14 cellular contexts compared by ENCODE assay signal in genomic region chr17:74276561-74277009, GRCh38. TPM values are rescaled to one million over a fixed set of nuclear protein-coding genes. Genes with fewer than 3 reads are reported as not detected.
A peak's percentile ranks its signal among the peaks of the same experiment; 100 is the strongest.
DNase-seq lines count a peak whose midpoint lies in the region; ATAC-seq and TF ChIP-seq lines count a peak whose summit lies in the region.
"Had no signal": no experiment of that assay in that cellular context is flagged by ENCODE, and none has a peak within 500 bp of the region (broad histone marks: within the 10 kb centered on the region; RNA-seq: fewer than 3 reads in every experiment).

No MANE protein-coding gene starts in this region.

- H3K4me3 Mint-ChIP-seq in mesothelial cell of epicardium = no peak overlapping the region
- H3K4me3 Mint-ChIP-seq: CD14-positive monocyte had no signal

- H3K27me3 ChIP-seq in BLaER1 treated with 17β-estradiol and CSF1 and Interleukin-3, amounts not matched to agents 10 nM and 100 nM = peaks cover 0 to 30% (median 0%) of the 10 kb centered on the region in 11 experiments; a peak in 6 of 22 replicates
- peaks cover 2% of the 10 kb centered on the region; the same call in 1 of the 2 replicates for H3K27me3 ChIP-seq in Panc1 (ENCODE audit: control insufficient read depth, insufficient read depth, low read length)
- H3K27me3 ChIP-seq: MG63 had no signal

- no peak for TF ChIP-seq CTCF in Panc1 (IDR thresholded peaks at IDR 0.05)
- no peak for TF ChIP-seq CTCF in fibroblast of pulmonary artery (IDR thresholded peaks at IDR 0.05; ENCODE audit: low read length, missing control alignments)
- no peak for TF ChIP-seq CTCF in omental fat pad (IDR thresholded peaks at IDR 0.05)
- no peak for TF ChIP-seq CTCF in mesothelial cell of epicardium (IDR thresholded peaks at IDR 0.05; ENCODE audit: unreplicated experiment)

- no TSS peak for BruUV-seq in Panc1 (replicated peaks; lab: Mats Ljungman, UMichigan)

- in situ Hi-C loops in Panc1 (cut with HindIII; ENCODE audit: low pct_unique_long_range_greater_than_20kb, low sequenced_read_pairs) = no loop called here

- peak overlapping the region; percentile 71 to 93 (median 85) for H3K4me2 ChIP-seq in BLaER1 treated with 17β-estradiol and CSF1 and Interleukin-3, amounts not matched to agents 10 nM and 100 nM

- H3K9me3 ChIP-seq in BLaER1 treated with 17β-estradiol and CSF1 and Interleukin-3, amounts not matched to agents 10 nM and 100 nM (replicated peaks in 1 of 11) = no peaks in the 10 kb centered on the region
- no peaks in the 10 kb centered on the region for H3K9me3 ChIP-seq in Panc1 (ENCODE audit: control insufficient read depth, insufficient read depth, low read depth, low read length)
- H3K9me3 ChIP-seq: MG63 had no signal

- intact Hi-C loops in Panc1 (cut with micrococcal nuclease; ENCODE audit: unreplicated experiment) = no loop called here

- H3K9me3 Mint-ChIP-seq in mesothelial cell of epicardium = no peaks in the 10 kb centered on the region
- H3K9me3 Mint-ChIP-seq: CD14-positive monocyte had no signal

- CTCF ChIA-PET in Panc1 (lab: Charles Lee) = interaction anchor here (1.7 kb wide), 1 partner anchor 77 kb away, joined by 5 read pairs; no protein-coding TSS in a partner anchor

- peaks cover 47 to 62% (median 56%) of the 10 kb centered on the region in 10 experiments for H3K4me1 ChIP-seq in BLaER1 treated with 17β-estradiol and CSF1 and Interleukin-3, amounts not matched to agents 10 nM and 100 nM
- H3K4me1 ChIP-seq in Panc1 (ENCODE audit: control insufficient read depth, insufficient read depth, low read length) = no peaks in the 10 kb centered on the region

- POLR2A ChIA-PET in Panc1 (lab: Charles Lee) = no interaction called here

- H3K27me3 Mint-ChIP-seq in mesothelial cell of epicardium (ENCODE audit: low read depth) = peaks cover 55% of the 10 kb centered on the region

- no peak overlapping the region for H3K27ac Mint-ChIP-seq in mesothelial cell of epicardium

- H3K36me3 Mint-ChIP-seq in mesothelial cell of epicardium = no peaks in the 10 kb centered on the region

- H3K9ac ChIP-seq in BLaER1 treated with 17β-estradiol and CSF1 and Interleukin-3, amounts not matched to agents 10 nM and 100 nM = peak overlapping the region in 7 of 11 experiments; percentile 5 to 78 (median 61); a peak in 8 of 22 replicates

- H3K27ac ChIP-seq in BLaER1 treated with 17β-estradiol and CSF1 and Interleukin-3, amounts not matched to agents 10 nM and 100 nM = peak overlapping the region in 7 of 11 experiments; percentile 31 to 85 (median 75); a peak in 13 of 22 replicates
- no peak overlapping the region for H3K27ac ChIP-seq in Panc1 (ENCODE audit: low read length)

- H3K36me3 ChIP-seq in BLaER1 treated with 17β-estradiol and CSF1 and Interleukin-3, amounts not matched to agents 10 nM and 100 nM = no peaks in the 10 kb centered on the region
- H3K36me3 ChIP-seq in Panc1 (ENCODE audit: control insufficient read depth, insufficient read depth, low read length) = no peaks in the 10 kb centered on the region
- H3K36me3 ChIP-seq: MG63 had no signal

- H3K4me1 Mint-ChIP-seq in mesothelial cell of epicardium = peaks cover 12% of the 10 kb centered on the region

- ATAC-seq in Panc1 (0 out of 2 replicates have a peak, but pooled peaks have one; percentile 10), omental fat pad (ENCODE audit: low FRiP score) (peak; percentile 19), HG03354 (IDR thresholded peaks at IDR 0.05; ENCODE audit: poor library complexity, severe bottlenecking, unreplicated experiment) (no peak), GM19351 (IDR thresholded peaks at IDR 0.05; ENCODE audit: unreplicated experiment) (no peak)

- H4K20me1 ChIP-seq in BLaER1 treated with 17β-estradiol and CSF1 and Interleukin-3, amounts not matched to agents 10 nM and 100 nM = no peaks in the 10 kb centered on the region; a peak in 1 of 22 replicates

- no peak for DNase-seq in Panc1 (ENCODE audit: low read depth, low spot score)
- DNase-seq in fibroblast of pulmonary artery (ENCODE audit: low read depth) = peak; percentile 52
- DNase-seq in omental fat pad (ENCODE audit: low spot score) = no peak
- no peak for DNase-seq in HPDE6-E6E7 (ENCODE audit: extremely low spot score)
- no peak for DNase-seq in mesothelial cell of epicardium (ENCODE audit: low spot score in 2 of 2, unreplicated experiment in 2 of 2)
- DNase-seq: NCI-H748 treated with DMSO at 0.1 percent for 48 hours had no signal

- H3K4me3 ChIP-seq in BLaER1 treated with 17β-estradiol and CSF1 and Interleukin-3, amounts not matched to agents 10 nM and 100 nM = 0 out of 20 replicates have a peak overlapping the region, but pooled peaks of 2 of the 10 experiments have one; percentile 2 to 4
- no peak overlapping the region for H3K4me3 ChIP-seq in Panc1 (ENCODE audit: low read depth in 2 of 2, low read length in 2 of 2)
- no peak overlapping the region for H3K4me3 ChIP-seq in fibroblast of pulmonary artery (replicated peaks; ENCODE audit: low read depth, low read length)
- H3K4me3 ChIP-seq: lung, MG63 had no signal

RNA-seq across cellular contexts. Expression of gene DNAI2, which starts 2.6 kb away (rescaled TPM):
- total RNA-seq in Panc1 (2021; ENCODE audit: unreplicated experiment) (not detected), omental fat pad (not detected), mesothelial cell of epicardium (0.18 TPM in 1 of 3 replicates, not detected in the others)
- polyA plus RNA-seq in Panc1 (2012; ENCODE audit: insufficient read length) = not detected
- total RNA-seq: bronchial epithelial cell, fibroblast of villous mesenchyme had no signal
- polyA plus RNA-seq: CD14-positive monocyte had no signal

RNA-seq across cellular contexts. Expression of gene KIF19, which starts 49.4 kb away (rescaled TPM):
- total RNA-seq in Panc1 (2021; ENCODE audit: unreplicated experiment) (not detected), omental fat pad (1 to 10 TPM in 2 of 4 donors, under 1 TPM in 2; 0.72 to 2.4 (median 1.4) TPM), mesothelial cell of epicardium (not detected in 3 replicates)
- polyA plus RNA-seq in Panc1 (2012; ENCODE audit: insufficient read length) = not detected
- total RNA-seq: bronchial epithelial cell, fibroblast of villous mesenchyme had no signal
- polyA plus RNA-seq: CD14-positive monocyte had no signal

Comparison
In these comparisons a context has a peak if more than half of its experiments do, and no peak if none do; other contexts are left out.
1. ATAC-seq: peak in Panc1 (single experiment) and omental fat pad (single experiment); none in HG03354 (single experiment) and GM19351 (single experiment).